ENCODE assay signal across 23 cellular contexts in genomic region chr2:16250466-16250865, GRCh38.
"Had no signal": no experiment of that assay in that cellular context is flagged by ENCODE, and none has a peak within 500 bp of the region (broad histone marks: within the 10 kb centered on the region; RNA-seq: fewer than 3 reads in every experiment).

No MANE protein-coding gene starts in this region.

- H3K36me3 Mint-ChIP-seq: immature natural killer cell; mesothelial cell of epicardium; naive B cell; natural killer cell; stimulated activated memory B cell treated with anti-CD40 and anti-IgM and Interleukin-4, amounts not matched to agents 10 μg/mL and 1 μg/mL and 100 μg/mL, for 72 hours had no signal

- H2AFZ ChIP-seq: parathyroid adenoma had no signal

- H3K9me3 ChIP-seq: left ventricle myocardium inferior, psoas muscle, right lobe of liver, transverse colon, upper lobe of right lung had no signal

- H3K27ac Mint-ChIP-seq: immature natural killer cell; mesothelial cell of epicardium; natural killer cell; nephron progenitor cell; stimulated activated memory B cell treated with anti-CD40 and anti-IgM and Interleukin-4, amounts not matched to agents 10 μg/mL and 1 μg/mL and 100 μg/mL, for 72 hours; stimulated activated naive CD8-positive, alpha-beta T cell treated with anti-CD3 and anti-CD28 coated beads, Interleukin-15, amount 100 ng/mL, for 72 hours had no signal

- H3K4me1 ChIP-seq: left ventricle myocardium inferior, parathyroid adenoma, psoas muscle, right lobe of liver, transverse colon, upper lobe of right lung had no signal

- H3K4me1 Mint-ChIP-seq: immature natural killer cell; naive B cell; natural killer cell; stimulated activated memory B cell treated with anti-CD40 and anti-IgM and Interleukin-4, amounts not matched to agents 10 μg/mL and 1 μg/mL and 100 μg/mL, for 72 hours; stimulated activated naive CD8-positive, alpha-beta T cell treated with anti-CD3 and anti-CD28 coated beads, Interleukin-15, amount 100 ng/mL, for 72 hours had no signal

- H3K4me3 ChIP-seq: left ventricle myocardium inferior, lung, psoas muscle, right lobe of liver, smooth muscle cell, transverse colon, upper lobe of right lung had no signal

- H3K79me2 ChIP-seq: parathyroid adenoma had no signal

- H3K27ac ChIP-seq: left ventricle myocardium inferior, parathyroid adenoma, psoas muscle, right lobe of liver, transverse colon, upper lobe of right lung had no signal

- H3K4me3 Mint-ChIP-seq: immature natural killer cell; mesothelial cell of epicardium; naive B cell; natural killer cell; nephron progenitor cell; stimulated activated memory B cell treated with anti-CD40 and anti-IgM and Interleukin-4, amounts not matched to agents 10 μg/mL and 1 μg/mL and 100 μg/mL, for 72 hours; stimulated activated naive CD8-positive, alpha-beta T cell treated with anti-CD3 and anti-CD28 coated beads, Interleukin-15, amount 100 ng/mL, for 72 hours had no signal

- H3K36me3 ChIP-seq: left ventricle myocardium inferior, right lobe of liver, transverse colon, upper lobe of right lung had no signal

- DNase-seq: hypothalamus; immature natural killer cell; left ventricle myocardium inferior; mesendoderm; naive B cell; natural killer cell; nephron progenitor cell; psoas muscle; right lobe of liver; stimulated activated CD4-positive, alpha-beta T cell treated with anti-CD3 and anti-CD28 coated beads, Interleukin-1b, Interleukin-23, amount 100 ng/mL, for 48 hours; stimulated activated CD4-positive, alpha-beta T cell treated with anti-CD3 and anti-CD28 coated beads, Interleukin-2, amount 100 ng/mL, for 48 hours; stimulated activated CD4-positive, alpha-beta T cell treated with anti-CD3 and anti-CD28 coated beads, Interleukin-4, amount 100 ng/mL, for 4 hours; stimulated activated CD8-positive, alpha-beta memory T cell treated with anti-CD3 and anti-CD28 coated beads, Interleukin-4, amount 100 ng/mL, for 48 hours; stimulated activated naive CD4-positive, alpha-beta T cell treated with Interleukin-2 at 50 U/mL for 16 hours; stimulated activated naive CD8-positive, alpha-beta T cell treated with anti-CD3 and anti-CD28 coated beads, Interleukin-15, amount 100 ng/mL, for 72 hours; substantia nigra; transverse colon; upper lobe of right lung had no signal

- H3K9me3 Mint-ChIP-seq: natural killer cell; stimulated activated naive CD8-positive, alpha-beta T cell treated with anti-CD3 and anti-CD28 coated beads, Interleukin-15, amount 100 ng/mL, for 72 hours had no signal

- H3K9ac ChIP-seq: parathyroid adenoma had no signal

- H3K4me2 ChIP-seq: smooth muscle cell had no signal

- H3K27me3 ChIP-seq: right lobe of liver, transverse colon, upper lobe of right lung had no signal
